In the genomic region with DNA sequence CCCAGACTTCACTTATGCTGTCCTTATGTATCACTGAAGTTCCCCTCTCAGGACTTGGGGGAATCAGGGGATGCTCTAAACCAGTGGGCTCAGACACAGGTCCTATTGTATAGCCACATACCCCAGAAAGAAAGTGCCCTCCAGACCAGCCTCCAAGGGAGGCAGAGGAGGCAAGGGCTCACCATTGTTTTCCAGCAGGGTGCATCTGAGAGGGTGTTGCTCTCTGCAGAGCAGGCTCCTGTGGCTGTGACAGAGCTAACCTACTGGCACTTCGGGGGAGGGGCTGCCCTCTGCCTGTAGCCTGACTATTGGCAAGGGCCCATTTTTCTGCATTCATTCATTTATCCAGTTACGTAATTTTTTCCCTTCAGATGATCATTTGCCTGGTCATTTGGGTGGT, we compare ENCODE assay signal across 33 cellular contexts.
"Had no signal": no experiment of that assay in that cellular context is flagged by ENCODE, and none has a peak within 500 bp of the region (broad histone marks: within the 10 kb centered on the region; RNA-seq: fewer than 3 reads in every experiment).

No MANE protein-coding gene starts in this region.

- H3K27me3 Mint-ChIP-seq: activated CD4-positive, alpha-beta memory T cell treated with anti-CD3 and anti-CD28 coated beads, Interleukin-2, amount 10 ng/mL, durations not matched to agents 7 days and 5 days; activated CD8-positive, alpha-beta memory T cell treated with anti-CD3 and anti-CD28 coated beads, Interleukin-2, amount 10 ng/mL, durations not matched to agents 7 days and 5 days; activated naive CD8-positive, alpha-beta T cell treated with anti-CD3 and anti-CD28 coated beads for 36 hours; activated T-helper 17 cell treated with anti-CD3 and anti-CD28 coated beads, Interleukin-2, amount 50 U/mL, for 72 hours had no signal

- H3K27ac Mint-ChIP-seq: activated CD4-positive, alpha-beta memory T cell treated with anti-CD3 and anti-CD28 coated beads, Interleukin-2, amount 10 ng/mL, durations not matched to agents 7 days and 5 days; activated CD8-positive, alpha-beta memory T cell treated with anti-CD3 and anti-CD28 coated beads, Interleukin-2, amount 10 ng/mL, durations not matched to agents 7 days and 5 days; activated naive CD8-positive, alpha-beta T cell treated with anti-CD3 and anti-CD28 coated beads for 36 hours; activated T-cell treated with anti-CD3 and anti-CD28 coated beads, Interleukin-2, amount 50 U/mL, for 72 hours; activated T-helper 17 cell treated with anti-CD3 and anti-CD28 coated beads, Interleukin-2, amount 50 U/mL, for 72 hours had no signal

- H3K4me3 Mint-ChIP-seq: activated CD4-positive, alpha-beta memory T cell treated with anti-CD3 and anti-CD28 coated beads, Interleukin-2, amount 10 ng/mL, durations not matched to agents 7 days and 5 days; activated CD8-positive, alpha-beta memory T cell treated with anti-CD3 and anti-CD28 coated beads, Interleukin-2, amount 10 ng/mL, durations not matched to agents 7 days and 5 days; activated naive CD8-positive, alpha-beta T cell treated with anti-CD3 and anti-CD28 coated beads for 36 hours; activated T-cell treated with anti-CD3 and anti-CD28 coated beads, Interleukin-2, amount 50 U/mL, for 72 hours; activated T-helper 17 cell treated with anti-CD3 and anti-CD28 coated beads, Interleukin-2, amount 50 U/mL, for 72 hours had no signal

- H3K4me1 Mint-ChIP-seq: activated CD4-positive, alpha-beta memory T cell treated with anti-CD3 and anti-CD28 coated beads, Interleukin-2, amount 10 ng/mL, durations not matched to agents 7 days and 5 days had no signal

- H3K36me3 Mint-ChIP-seq: activated CD8-positive, alpha-beta memory T cell treated with anti-CD3 and anti-CD28 coated beads, Interleukin-2, amount 10 ng/mL, durations not matched to agents 7 days and 5 days had no signal

- ATAC-seq: activated CD8-positive, alpha-beta memory T cell treated with anti-CD3 and anti-CD28 coated beads, Interleukin-2, amount 10 ng/mL, durations not matched to agents 7 days and 5 days; activated T-cell treated with anti-CD3 and anti-CD28 coated beads, Interleukin-2, amount 50 U/mL, for 72 hours; activated T-helper 17 cell treated with anti-CD3 and anti-CD28 coated beads, Interleukin-2, amount 50 U/mL, for 72 hours had no signal

- H3K36me3 ChIP-seq: brain microvascular endothelial cell had no signal

- H3K27me3 ChIP-seq: brain microvascular endothelial cell had no signal

- H3K9me3 Mint-ChIP-seq: activated CD4-positive, alpha-beta memory T cell treated with anti-CD3 and anti-CD28 coated beads, Interleukin-2, amount 10 ng/mL, durations not matched to agents 7 days and 5 days; activated naive CD8-positive, alpha-beta T cell treated with anti-CD3 and anti-CD28 coated beads for 36 hours; activated T-cell treated with anti-CD3 and anti-CD28 coated beads, Interleukin-2, amount 50 U/mL, for 72 hours; activated T-helper 17 cell treated with anti-CD3 and anti-CD28 coated beads, Interleukin-2, amount 50 U/mL, for 72 hours had no signal

- H3K27ac ChIP-seq: brain microvascular endothelial cell, KMS-11, VCaP had no signal

- DNase-seq: activated CD4-positive, alpha-beta memory T cell treated with anti-CD3 and anti-CD28 coated beads, Interleukin-2, amount 10 ng/mL, durations not matched to agents 7 days and 5 days; activated CD4-positive, alpha-beta T cell treated with anti-CD3 and anti-CD28 coated beads for 1 hour; activated CD4-positive, alpha-beta T cell treated with anti-CD3 and anti-CD28 coated beads for 48 hours; activated CD4-positive, CD25-positive, alpha-beta regulatory T cell; activated CD8-positive, alpha-beta memory T cell treated with anti-CD3 and anti-CD28 coated beads for 24 hours; activated CD8-positive, alpha-beta memory T cell treated with anti-CD3 and anti-CD28 coated beads, Interleukin-2, amount 10 ng/mL, durations not matched to agents 7 days and 5 days; activated effector memory CD4-positive, alpha-beta T cell treated with anti-CD3 and anti-CD28 coated beads, Interleukin-2, amount 50 U/mL, for 16 hours; activated naive CD4-positive, alpha-beta T cell; activated naive CD4-positive, alpha-beta T cell treated with anti-CD3 and anti-CD28 coated beads, Interleukin-2, amount 50 U/mL, for 16 hours; activated naive CD8-positive, alpha-beta T cell treated with anti-CD3 and anti-CD28 coated beads for 36 hours; activated T-cell treated with anti-CD3 and anti-CD28 coated beads, Interleukin-2, amount 50 U/mL, for 1 hour; activated T-cell treated with anti-CD3 and anti-CD28 coated beads, Interleukin-2, amount 50 U/mL, for 72 hours; amniotic stem cell; aorta; brain microvascular endothelial cell; central memory CD4-positive, alpha-beta T cell; MM.1S; MV-4-11; NCI-H1092; NCI-H1417; NCI-H187 treated with DMSO at 0.1 percent for 48 hours; NCI-H2081; NCI-H226; NCI-H446 treated with DMSO at 0.1 percent for 48 hours; NCI-H524; NK-92 treated with Interleukin-12 subunit alpha and Interleukin-12 subunit beta, amount 100 ng/mL, for 24 hours; Right ventricle myocardium superior; SW 1271; T-helper 1 cell; T-helper 9 cell had no signal
